1 cellular context compared by ENCODE assay signal in genomic region chr18:7567487-7568425, GRCh38.
A peak's percentile ranks its signal among the peaks of the same experiment; 100 is the strongest.
TF ChIP-seq lines count a peak whose summit lies in the region.

No MANE protein-coding gene starts in this region.

TF ChIP-seq in HepG2, 621 proteins besides CTCF, POLR2A, EP300 and RAD21 (continued from another document and continues in another):
- TF ChIP-seq TBP (CRISPR knock-in tag; IDR thresholded peaks at IDR 0.05) (no peak), HNRNPH1 (optimal IDR thresholded peaks at IDR 0.05; ENCODE audit: low read depth, low read length) (no peak), BCL6 (CRISPR knock-in tag; IDR thresholded peaks at IDR 0.05) (0 out of 2 replicates have a peak, but pooled peaks have one; percentile 4), ARID2 (CRISPR knock-in tag; IDR thresholded peaks at IDR 0.05; ENCODE audit: borderline replicate concordance) (no peak), ZNF260 (CRISPR knock-in tag; IDR thresholded peaks at IDR 0.05; ENCODE audit: borderline replicate concordance, low read depth) (no peak), ZNF713 (CRISPR knock-in tag; IDR thresholded peaks at IDR 0.05) (no peak), SOX5 (CRISPR knock-in tag; IDR thresholded peaks at IDR 0.05; ENCODE audit: borderline replicate concordance) (no peak), MYC (CRISPR knock-in tag; IDR thresholded peaks at IDR 0.05; ENCODE audit: borderline replicate concordance) (no peak), LCORL (IDR thresholded peaks at IDR 0.05) (no peak), LCORL (CRISPR knock-in tag; IDR thresholded peaks at IDR 0.05) (no peak), ZFY (CRISPR knock-in tag; IDR thresholded peaks at IDR 0.05) (peak; percentile 84), EED (CRISPR knock-in tag; IDR thresholded peaks at IDR 0.05) (0 out of 2 replicates have a peak, but pooled peaks have one; percentile 19), NR0B2 (CRISPR knock-in tag; IDR thresholded peaks at IDR 0.05) (no peak), ZNF772 (CRISPR knock-in tag; IDR thresholded peaks at IDR 0.05) (0 out of 2 replicates have a peak, but pooled peaks have one; percentile 27), TCF7L2 (IDR thresholded peaks at IDR 0.05; ENCODE audit: low read depth, low read length) (no peak), NR2C2 (CRISPR knock-in tag; IDR thresholded peaks at IDR 0.05; ENCODE audit: borderline replicate concordance) (no peak), ZSCAN12 (CRISPR knock-in tag; IDR thresholded peaks at IDR 0.05) (no peak), ZBTB2 (CRISPR knock-in tag; IDR thresholded peaks at IDR 0.05; ENCODE audit: low read depth) (no peak), PCBP2 (optimal IDR thresholded peaks at IDR 0.05; ENCODE audit: low read depth, low read length, poor library complexity, severe bottlenecking) (no peak), THAP11 (CRISPR knock-in tag; IDR thresholded peaks at IDR 0.05) (peak; percentile 6; the same call in 1 of the 2 replicates), ZNF580 (CRISPR knock-in tag; IDR thresholded peaks at IDR 0.05; ENCODE audit: borderline replicate concordance, low read depth) (no peak), CENPX (CRISPR knock-in tag; IDR thresholded peaks at IDR 0.05) (no peak), ZNF20 (CRISPR knock-in tag; IDR thresholded peaks at IDR 0.05) (no peak), ZSCAN25 (CRISPR knock-in tag; IDR thresholded peaks at IDR 0.05) (peak; percentile 25; the same call in 1 of the 2 replicates), HOXA9 (CRISPR knock-in tag; IDR thresholded peaks at IDR 0.05; ENCODE audit: borderline replicate concordance) (no peak), ZNF343 (CRISPR knock-in tag; IDR thresholded peaks at IDR 0.05) (no peak), TOE1 (CRISPR knock-in tag; IDR thresholded peaks at IDR 0.05) (no peak), PRDM15 (CRISPR knock-in tag; IDR thresholded peaks at IDR 0.05) (no peak), NR2F1 (CRISPR knock-in tag; IDR thresholded peaks at IDR 0.05) (0 out of 4 replicates have a peak, but pooled peaks of 1 of the 2 experiments have one; percentile 10), ZIK1 (CRISPR knock-in tag; IDR thresholded peaks at IDR 0.05; ENCODE audit: borderline replicate concordance, low read depth) (no peak)
- TF ChIP-seq, protein P1, sequence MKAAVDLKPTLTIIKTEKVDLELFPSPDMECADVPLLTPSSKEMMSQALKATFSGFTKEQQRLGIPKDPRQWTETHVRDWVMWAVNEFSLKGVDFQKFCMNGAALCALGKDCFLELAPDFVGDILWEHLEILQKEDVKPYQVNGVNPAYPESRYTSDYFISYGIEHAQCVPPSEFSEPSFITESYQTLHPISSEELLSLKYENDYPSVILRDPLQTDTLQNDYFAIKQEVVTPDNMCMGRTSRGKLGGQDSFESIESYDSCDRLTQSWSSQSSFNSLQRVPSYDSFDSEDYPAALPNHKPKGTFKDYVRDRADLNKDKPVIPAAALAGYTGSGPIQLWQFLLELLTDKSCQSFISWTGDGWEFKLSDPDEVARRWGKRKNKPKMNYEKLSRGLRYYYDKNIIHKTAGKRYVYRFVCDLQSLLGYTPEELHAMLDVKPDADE (CRISPR knock-in tag; IDR thresholded peaks at IDR 0.05): 0 out of 2 replicates have a peak, but pooled peaks have one; percentile 8
- TF ChIP-seq, protein P2, sequence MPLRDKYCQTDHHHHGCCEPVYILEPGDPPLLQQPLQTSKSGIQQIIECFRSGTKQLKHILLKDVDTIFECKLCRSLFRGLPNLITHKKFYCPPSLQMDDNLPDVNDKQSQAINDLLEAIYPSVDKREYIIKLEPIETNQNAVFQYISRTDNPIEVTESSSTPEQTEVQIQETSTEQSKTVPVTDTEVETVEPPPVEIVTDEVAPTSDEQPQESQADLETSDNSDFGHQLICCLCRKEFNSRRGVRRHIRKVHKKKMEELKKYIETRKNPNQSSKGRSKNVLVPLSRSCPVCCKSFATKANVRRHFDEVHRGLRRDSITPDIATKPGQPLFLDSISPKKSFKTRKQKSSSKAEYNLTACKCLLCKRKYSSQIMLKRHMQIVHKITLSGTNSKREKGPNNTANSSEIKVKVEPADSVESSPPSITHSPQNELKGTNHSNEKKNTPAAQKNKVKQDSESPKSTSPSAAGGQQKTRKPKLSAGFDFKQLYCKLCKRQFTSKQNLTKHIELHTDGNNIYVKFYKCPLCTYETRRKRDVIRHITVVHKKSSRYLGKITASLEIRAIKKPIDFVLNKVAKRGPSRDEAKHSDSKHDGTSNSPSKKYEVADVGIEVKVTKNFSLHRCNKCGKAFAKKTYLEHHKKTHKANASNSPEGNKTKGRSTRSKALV (CRISPR knock-in tag; IDR thresholded peaks at IDR 0.05): 0 out of 2 replicates have a peak, but pooled peaks have one; percentile 39
- TF ChIP-seq, protein P3, sequence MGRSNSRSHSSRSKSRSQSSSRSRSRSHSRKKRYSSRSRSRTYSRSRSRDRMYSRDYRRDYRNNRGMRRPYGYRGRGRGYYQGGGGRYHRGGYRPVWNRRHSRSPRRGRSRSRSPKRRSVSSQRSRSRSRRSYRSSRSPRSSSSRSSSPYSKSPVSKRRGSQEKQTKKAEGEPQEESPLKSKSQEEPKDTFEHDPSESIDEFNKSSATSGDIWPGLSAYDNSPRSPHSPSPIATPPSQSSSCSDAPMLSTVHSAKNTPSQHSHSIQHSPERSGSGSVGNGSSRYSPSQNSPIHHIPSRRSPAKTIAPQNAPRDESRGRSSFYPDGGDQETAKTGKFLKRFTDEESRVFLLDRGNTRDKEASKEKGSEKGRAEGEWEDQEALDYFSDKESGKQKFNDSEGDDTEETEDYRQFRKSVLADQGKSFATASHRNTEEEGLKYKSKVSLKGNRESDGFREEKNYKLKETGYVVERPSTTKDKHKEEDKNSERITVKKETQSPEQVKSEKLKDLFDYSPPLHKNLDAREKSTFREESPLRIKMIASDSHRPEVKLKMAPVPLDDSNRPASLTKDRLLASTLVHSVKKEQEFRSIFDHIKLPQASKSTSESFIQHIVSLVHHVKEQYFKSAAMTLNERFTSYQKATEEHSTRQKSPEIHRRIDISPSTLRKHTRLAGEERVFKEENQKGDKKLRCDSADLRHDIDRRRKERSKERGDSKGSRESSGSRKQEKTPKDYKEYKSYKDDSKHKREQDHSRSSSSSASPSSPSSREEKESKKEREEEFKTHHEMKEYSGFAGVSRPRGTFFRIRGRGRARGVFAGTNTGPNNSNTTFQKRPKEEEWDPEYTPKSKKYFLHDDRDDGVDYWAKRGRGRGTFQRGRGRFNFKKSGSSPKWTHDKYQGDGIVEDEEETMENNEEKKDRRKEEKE (IDR thresholded peaks at IDR 0.05): no peak
- TF ChIP-seq, protein P4, sequence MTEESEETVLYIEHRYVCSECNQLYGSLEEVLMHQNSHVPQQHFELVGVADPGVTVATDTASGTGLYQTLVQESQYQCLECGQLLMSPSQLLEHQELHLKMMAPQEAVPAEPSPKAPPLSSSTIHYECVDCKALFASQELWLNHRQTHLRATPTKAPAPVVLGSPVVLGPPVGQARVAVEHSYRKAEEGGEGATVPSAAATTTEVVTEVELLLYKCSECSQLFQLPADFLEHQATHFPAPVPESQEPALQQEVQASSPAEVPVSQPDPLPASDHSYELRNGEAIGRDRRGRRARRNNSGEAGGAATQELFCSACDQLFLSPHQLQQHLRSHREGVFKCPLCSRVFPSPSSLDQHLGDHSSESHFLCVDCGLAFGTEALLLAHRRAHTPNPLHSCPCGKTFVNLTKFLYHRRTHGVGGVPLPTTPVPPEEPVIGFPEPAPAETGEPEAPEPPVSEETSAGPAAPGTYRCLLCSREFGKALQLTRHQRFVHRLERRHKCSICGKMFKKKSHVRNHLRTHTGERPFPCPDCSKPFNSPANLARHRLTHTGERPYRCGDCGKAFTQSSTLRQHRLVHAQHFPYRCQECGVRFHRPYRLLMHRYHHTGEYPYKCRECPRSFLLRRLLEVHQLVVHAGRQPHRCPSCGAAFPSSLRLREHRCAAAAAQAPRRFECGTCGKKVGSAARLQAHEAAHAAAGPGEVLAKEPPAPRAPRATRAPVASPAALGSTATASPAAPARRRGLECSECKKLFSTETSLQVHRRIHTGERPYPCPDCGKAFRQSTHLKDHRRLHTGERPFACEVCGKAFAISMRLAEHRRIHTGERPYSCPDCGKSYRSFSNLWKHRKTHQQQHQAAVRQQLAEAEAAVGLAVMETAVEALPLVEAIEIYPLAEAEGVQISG (CRISPR knock-in tag; IDR thresholded peaks at IDR 0.05): peak; percentile 19; the same call in 1 of the 2 replicates
- TF ChIP-seq, protein P5, sequence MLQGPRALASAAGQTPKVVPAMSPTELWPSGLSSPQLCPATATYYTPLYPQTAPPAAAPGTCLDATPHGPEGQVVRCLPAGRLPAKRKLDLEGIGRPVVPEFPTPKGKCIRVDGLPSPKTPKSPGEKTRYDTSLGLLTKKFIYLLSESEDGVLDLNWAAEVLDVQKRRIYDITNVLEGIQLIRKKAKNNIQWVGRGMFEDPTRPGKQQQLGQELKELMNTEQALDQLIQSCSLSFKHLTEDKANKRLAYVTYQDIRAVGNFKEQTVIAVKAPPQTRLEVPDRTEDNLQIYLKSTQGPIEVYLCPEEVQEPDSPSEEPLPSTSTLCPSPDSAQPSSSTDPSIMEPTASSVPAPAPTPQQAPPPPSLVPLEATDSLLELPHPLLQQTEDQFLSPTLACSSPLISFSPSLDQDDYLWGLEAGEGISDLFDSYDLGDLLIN (CRISPR knock-in tag; IDR thresholded peaks at IDR 0.05; ENCODE audit: borderline replicate concordance): no peak
- TF ChIP-seq, protein P6, sequence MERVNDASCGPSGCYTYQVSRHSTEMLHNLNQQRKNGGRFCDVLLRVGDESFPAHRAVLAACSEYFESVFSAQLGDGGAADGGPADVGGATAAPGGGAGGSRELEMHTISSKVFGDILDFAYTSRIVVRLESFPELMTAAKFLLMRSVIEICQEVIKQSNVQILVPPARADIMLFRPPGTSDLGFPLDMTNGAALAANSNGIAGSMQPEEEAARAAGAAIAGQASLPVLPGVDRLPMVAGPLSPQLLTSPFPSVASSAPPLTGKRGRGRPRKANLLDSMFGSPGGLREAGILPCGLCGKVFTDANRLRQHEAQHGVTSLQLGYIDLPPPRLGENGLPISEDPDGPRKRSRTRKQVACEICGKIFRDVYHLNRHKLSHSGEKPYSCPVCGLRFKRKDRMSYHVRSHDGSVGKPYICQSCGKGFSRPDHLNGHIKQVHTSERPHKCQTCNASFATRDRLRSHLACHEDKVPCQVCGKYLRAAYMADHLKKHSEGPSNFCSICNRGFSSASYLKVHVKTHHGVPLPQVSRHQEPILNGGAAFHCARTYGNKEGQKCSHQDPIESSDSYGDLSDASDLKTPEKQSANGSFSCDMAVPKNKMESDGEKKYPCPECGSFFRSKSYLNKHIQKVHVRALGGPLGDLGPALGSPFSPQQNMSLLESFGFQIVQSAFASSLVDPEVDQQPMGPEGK (CRISPR knock-in tag; IDR thresholded peaks at IDR 0.05): peak; percentile 9; the same call in 1 of the 2 replicates
- TF ChIP-seq, protein P7, sequence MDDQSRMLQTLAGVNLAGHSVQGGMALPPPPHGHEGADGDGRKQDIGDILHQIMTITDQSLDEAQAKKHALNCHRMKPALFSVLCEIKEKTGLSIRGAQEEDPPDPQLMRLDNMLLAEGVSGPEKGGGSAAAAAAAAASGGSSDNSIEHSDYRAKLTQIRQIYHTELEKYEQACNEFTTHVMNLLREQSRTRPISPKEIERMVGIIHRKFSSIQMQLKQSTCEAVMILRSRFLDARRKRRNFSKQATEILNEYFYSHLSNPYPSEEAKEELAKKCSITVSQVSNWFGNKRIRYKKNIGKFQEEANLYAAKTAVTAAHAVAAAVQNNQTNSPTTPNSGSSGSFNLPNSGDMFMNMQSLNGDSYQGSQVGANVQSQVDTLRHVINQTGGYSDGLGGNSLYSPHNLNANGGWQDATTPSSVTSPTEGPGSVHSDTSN (CRISPR knock-in tag; IDR thresholded peaks at IDR 0.05; ENCODE audit: borderline replicate concordance): no peak
- TF ChIP-seq, protein P8, sequence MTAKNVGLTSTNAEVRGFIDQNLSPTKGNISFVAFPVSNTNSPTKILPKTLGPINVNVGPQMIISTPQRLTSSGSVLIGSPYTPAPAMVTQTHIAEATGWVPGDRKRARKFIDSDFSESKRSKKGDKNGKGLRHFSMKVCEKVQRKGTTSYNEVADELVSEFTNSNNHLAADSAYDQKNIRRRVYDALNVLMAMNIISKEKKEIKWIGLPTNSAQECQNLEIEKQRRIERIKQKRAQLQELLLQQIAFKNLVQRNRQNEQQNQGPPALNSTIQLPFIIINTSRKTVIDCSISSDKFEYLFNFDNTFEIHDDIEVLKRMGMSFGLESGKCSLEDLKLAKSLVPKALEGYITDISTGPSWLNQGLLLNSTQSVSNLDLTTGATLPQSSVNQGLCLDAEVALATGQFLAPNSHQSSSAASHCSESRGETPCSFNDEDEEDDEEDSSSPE (CRISPR knock-in tag; IDR thresholded peaks at IDR 0.05): no peak
